19 cellular contexts compared by ENCODE assay signal in the genomic region with DNA sequence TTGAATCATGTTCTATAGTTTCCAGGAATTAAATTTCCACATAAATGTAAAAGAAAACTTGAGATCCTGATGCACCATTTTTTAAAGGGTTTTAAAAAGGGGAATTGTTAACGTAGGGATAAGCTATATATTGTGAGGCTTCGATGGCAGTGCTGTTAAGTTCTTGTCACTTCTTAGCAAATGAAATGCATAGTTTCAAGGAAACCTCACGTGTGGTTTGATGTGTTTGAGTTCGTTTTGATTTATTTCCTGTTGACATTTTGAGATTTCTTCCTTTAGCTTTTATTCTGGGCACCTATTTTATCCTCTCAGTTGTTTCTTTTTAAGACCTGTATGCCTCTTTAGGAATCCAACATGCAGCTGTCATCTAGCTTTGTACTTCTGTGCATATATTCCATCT. TPM values are rescaled to one million over a fixed set of nuclear protein-coding genes. Genes with fewer than 3 reads are reported as not detected.
DNase-seq lines count a peak whose midpoint lies in the region; ATAC-seq, FAIRE-seq and TF ChIP-seq lines count a peak whose summit lies in the region.
"Had no signal": no experiment of that assay in that cellular context is flagged by ENCODE, and none has a peak within 500 bp of the region (broad histone marks: within the 10 kb centered on the region; RNA-seq: fewer than 3 reads in every experiment).

No MANE protein-coding gene starts in this region.

- H3K27ac Mint-ChIP-seq in activated naive CD4-positive, alpha-beta T cell treated with anti-CD3 and anti-CD28 coated beads, Interleukin-2, amount 50 U/mL, for 24 hours, result peak overlapping the region; percentile 82
- no peak overlapping the region for H3K27ac Mint-ChIP-seq in activated naive CD8-positive, alpha-beta T cell treated with anti-CD3 and anti-CD28 coated beads, Interleukin-2, amount 10 ng/mL, durations not matched to agents 7 days and 5 days
- peak overlapping the region; percentile 9 for H3K27ac Mint-ChIP-seq in progenitor cell of endocrine pancreas
- H3K27ac Mint-ChIP-seq: IgD-negative memory B cell had no signal

- no peaks in the 10 kb centered on the region for H3K27me3 Mint-ChIP-seq in activated naive CD4-positive, alpha-beta T cell treated with anti-CD3 and anti-CD28 coated beads, Interleukin-2, amount 50 U/mL, for 24 hours
- H3K27me3 Mint-ChIP-seq in activated naive CD8-positive, alpha-beta T cell treated with anti-CD3 and anti-CD28 coated beads, Interleukin-2, amount 10 ng/mL, durations not matched to agents 7 days and 5 days, result no peaks in the 10 kb centered on the region
- no peaks in the 10 kb centered on the region for H3K27me3 Mint-ChIP-seq in progenitor cell of endocrine pancreas
- H3K27me3 Mint-ChIP-seq: IgD-negative memory B cell had no signal

- H3K36me3 Mint-ChIP-seq in activated naive CD4-positive, alpha-beta T cell treated with anti-CD3 and anti-CD28 coated beads, Interleukin-2, amount 50 U/mL, for 24 hours, result peaks cover 3% of the 10 kb centered on the region
- peaks cover 4% of the 10 kb centered on the region for H3K36me3 Mint-ChIP-seq in activated naive CD8-positive, alpha-beta T cell treated with anti-CD3 and anti-CD28 coated beads, Interleukin-2, amount 10 ng/mL, durations not matched to agents 7 days and 5 days
- peaks cover 8% of the 10 kb centered on the region for H3K36me3 Mint-ChIP-seq in progenitor cell of endocrine pancreas (ENCODE audit: insufficient read depth)
- H3K36me3 Mint-ChIP-seq: CD14-positive monocyte, IgD-negative memory B cell had no signal

- peak overlapping the region; percentile 49 for H3K4me3 Mint-ChIP-seq in activated naive CD4-positive, alpha-beta T cell treated with anti-CD3 and anti-CD28 coated beads, Interleukin-2, amount 50 U/mL, for 24 hours
- peak overlapping the region; percentile 6 for H3K4me3 Mint-ChIP-seq in activated naive CD8-positive, alpha-beta T cell treated with anti-CD3 and anti-CD28 coated beads, Interleukin-2, amount 10 ng/mL, durations not matched to agents 7 days and 5 days
- H3K4me3 Mint-ChIP-seq in progenitor cell of endocrine pancreas (ENCODE audit: low read depth), result no peak overlapping the region
- H3K4me3 Mint-ChIP-seq: CD14-positive monocyte, IgD-negative memory B cell had no signal

- H3K4me1 Mint-ChIP-seq in activated naive CD4-positive, alpha-beta T cell treated with anti-CD3 and anti-CD28 coated beads, Interleukin-2, amount 50 U/mL, for 24 hours, result peaks cover 91% of the 10 kb centered on the region
- peaks cover 11% of the 10 kb centered on the region for H3K4me1 Mint-ChIP-seq in activated naive CD8-positive, alpha-beta T cell treated with anti-CD3 and anti-CD28 coated beads, Interleukin-2, amount 10 ng/mL, durations not matched to agents 7 days and 5 days
- peaks cover 48% of the 10 kb centered on the region for H3K4me1 Mint-ChIP-seq in progenitor cell of endocrine pancreas (ENCODE audit: low read depth)
- H3K4me1 Mint-ChIP-seq: CD14-positive monocyte, IgD-negative memory B cell had no signal

- peaks cover 6% of the 10 kb centered on the region for H3K9me3 Mint-ChIP-seq in activated naive CD4-positive, alpha-beta T cell treated with anti-CD3 and anti-CD28 coated beads, Interleukin-2, amount 50 U/mL, for 24 hours
- H3K9me3 Mint-ChIP-seq in activated naive CD8-positive, alpha-beta T cell treated with anti-CD3 and anti-CD28 coated beads, Interleukin-2, amount 10 ng/mL, durations not matched to agents 7 days and 5 days, result peaks cover 4% of the 10 kb centered on the region
- H3K9me3 Mint-ChIP-seq in progenitor cell of endocrine pancreas (ENCODE audit: low read depth), result peaks cover 6% of the 10 kb centered on the region
- H3K9me3 Mint-ChIP-seq: IgD-negative memory B cell had no signal

- peak; percentile 16 for FAIRE-seq in D721Med (lab: Jason Lieb, UNC)
- FAIRE-seq: HTR-8/SVneo had no signal

- ATAC-seq in activated naive CD8-positive, alpha-beta T cell treated with anti-CD3 and anti-CD28 coated beads, Interleukin-2, amount 10 ng/mL, durations not matched to agents 7 days and 5 days (ENCODE audit: low read depth), result no peak
- no peak for ATAC-seq in HG03354 (IDR thresholded peaks at IDR 0.05; ENCODE audit: poor library complexity, severe bottlenecking, unreplicated experiment)
- no peak for ATAC-seq in GM19328 (IDR thresholded peaks at IDR 0.05; ENCODE audit: unreplicated experiment)
- ATAC-seq in GM18858 (IDR thresholded peaks at IDR 0.05; ENCODE audit: unreplicated experiment), result no peak

- no peak for DNase-seq in activated naive CD4-positive, alpha-beta T cell treated with Interleukin-2 at 50 U/mL for 16 hours
- DNase-seq in D721Med (ENCODE audit: insufficient read length, low spot score), result no peak
- DNase-seq in activated naive CD8-positive, alpha-beta T cell treated with anti-CD3 and anti-CD28 coated beads, Interleukin-2, amount 10 ng/mL, durations not matched to agents 7 days and 5 days, result no peak
- no peak for DNase-seq in progenitor cell of endocrine pancreas (ENCODE audit: low spot score, unreplicated experiment)
- DNase-seq: DMS79 treated with DMSO at 0.1 percent for 48 hours, NCI-H1417, NCI-H2029, NCI-H2171 treated with DMSO at 0.1 percent for 48 hours, NCI-H446 treated with DMSO at 0.1 percent for 48 hours, OCI-M1, SHP77 treated with DMSO at 0.1 percent for 48 hours had no signal

- POLR2A ChIA-PET in activated naive CD8-positive, alpha-beta T cell treated with anti-CD3 and anti-CD28 coated beads, Interleukin-2, amount 10 ng/mL, durations not matched to agents 7 days and 5 days (lab: Charles Lee), result no interaction called here

- TF ChIP-seq CTCF in D721Med (IDR thresholded peaks at IDR 0.05; ENCODE audit: insufficient read depth, missing control alignments) (no peak), progenitor cell of endocrine pancreas (IDR thresholded peaks at IDR 0.05; ENCODE audit: unreplicated experiment) (no peak)

RNA-seq across cellular contexts. Expression of gene KANK1, which starts 11.2 kb away (rescaled TPM):
- 1 to 10 TPM; 4.1 to 4.3 TPM for total RNA-seq in activated naive CD8-positive, alpha-beta T cell treated with anti-CD3 and anti-CD28 coated beads, Interleukin-2, amount 10 ng/mL, durations not matched to agents 7 days and 5 days
- total RNA-seq in progenitor cell of endocrine pancreas, result 48.2 and 48.6 TPM in 2 replicates
- total RNA-seq: G401 had no signal
